1 cellular context compared by ENCODE assay signal in genomic region chr3:46699846-46700523, GRCh38.
TF ChIP-seq lines count a peak whose summit lies in the region.

No MANE protein-coding gene starts in this region.

TF ChIP-seq in K562, 482 proteins besides CTCF, POLR2A, EP300 and RAD21:
- TF ChIP-seq, protein P1, sequence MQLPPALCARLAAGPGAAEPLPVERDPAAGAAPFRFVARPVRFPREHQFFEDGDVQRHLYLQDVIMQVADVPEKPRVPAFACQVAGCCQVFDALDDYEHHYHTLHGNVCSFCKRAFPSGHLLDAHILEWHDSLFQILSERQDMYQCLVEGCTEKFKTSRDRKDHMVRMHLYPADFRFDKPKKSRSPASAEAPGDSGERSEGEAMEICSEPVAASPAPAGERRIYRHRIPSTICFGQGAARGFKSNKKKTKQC (CRISPR knock-in tag; IDR thresholded peaks at IDR 0.05): 0 out of 2 replicates have a peak, but pooled peaks have one; percentile 29
- TF ChIP-seq NR2C2 (CRISPR knock-in tag; IDR thresholded peaks at IDR 0.05) (no peak), NR2C2 (tag; IDR thresholded peaks at IDR 0.05) (0 out of 2 replicates have a peak, but pooled peaks have one; percentile 23), SPI1 (IDR thresholded peaks at IDR 0.05; ENCODE audit: borderline replicate concordance, low read depth, low read length) (peak; percentile 76; the same call in 1 of the 2 replicates), NRF1 (conservative IDR thresholded peaks at IDR 0.05 in 1 of 2, IDR thresholded peaks at IDR 0.05 in 1 of 2) (0 out of 4 replicates have a peak, but pooled peaks of 1 of the 2 experiments have one; percentile 12), NFE2L1 (tag; IDR thresholded peaks at IDR 0.05; ENCODE audit: borderline replicate concordance, low read depth) (no peak)
- TF ChIP-seq, protein P2, sequence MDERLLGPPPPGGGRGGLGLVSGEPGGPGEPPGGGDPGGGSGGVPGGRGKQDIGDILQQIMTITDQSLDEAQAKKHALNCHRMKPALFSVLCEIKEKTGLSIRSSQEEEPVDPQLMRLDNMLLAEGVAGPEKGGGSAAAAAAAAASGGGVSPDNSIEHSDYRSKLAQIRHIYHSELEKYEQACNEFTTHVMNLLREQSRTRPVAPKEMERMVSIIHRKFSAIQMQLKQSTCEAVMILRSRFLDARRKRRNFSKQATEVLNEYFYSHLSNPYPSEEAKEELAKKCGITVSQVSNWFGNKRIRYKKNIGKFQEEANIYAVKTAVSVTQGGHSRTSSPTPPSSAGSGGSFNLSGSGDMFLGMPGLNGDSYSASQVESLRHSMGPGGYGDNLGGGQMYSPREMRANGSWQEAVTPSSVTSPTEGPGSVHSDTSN (CRISPR knock-in tag; IDR thresholded peaks at IDR 0.05; ENCODE audit: low read depth): no peak
- TF ChIP-seq, protein P2 (tag; conservative IDR thresholded peaks at IDR 0.05; ENCODE audit: low read depth): 0 out of 2 replicates have a peak, but pooled peaks have one; percentile 14
